Comparison of ENCODE assay signal across 22 cellular contexts in genomic region chr19:16506961-16507360, GRCh38. TPM values are rescaled to one million over a fixed set of nuclear protein-coding genes. Genes with fewer than 3 reads are reported as not detected.
DNase-seq lines count a peak whose midpoint lies in the region; ATAC-seq, FAIRE-seq and TF ChIP-seq lines count a peak whose summit lies in the region.
"Had no signal": no experiment of that assay in that cellular context is flagged by ENCODE, and none has a peak within 500 bp of the region (broad histone marks: within the 10 kb centered on the region; RNA-seq: fewer than 3 reads in every experiment).

No MANE protein-coding gene starts in this region.

- H2BK15ac ChIP-seq in mesenchymal stem cell (ENCODE audit: low read depth, poor library complexity, severe bottlenecking) = no peak overlapping the region

- H3K18ac ChIP-seq in mesenchymal stem cell (ENCODE audit: low read depth in 1 of 2, low read length in 2 of 2) = no peak overlapping the region

- no peaks in the 10 kb centered on the region for H3K9me2 ChIP-seq in GM23248 (ENCODE audit: insufficient read depth)

- H3K9me1 ChIP-seq in K562 (ENCODE audit: control insufficient read depth, insufficient read depth, low read length) = no peaks in the 10 kb centered on the region

- in situ Hi-C loops in GM23248 (cut with MboI) = no loop called here
- in situ Hi-C loops in K562 (cut with MboI) = no loop called here

- H3K4ac ChIP-seq in mesenchymal stem cell (ENCODE audit: low read depth in 1 of 2, low read length in 2 of 2) = no peak overlapping the region

- H3K4me1 ChIP-seq in GM23248 (ENCODE audit: insufficient read depth) = peaks cover 5% of the 10 kb centered on the region; the same call in 1 of the 2 replicates
- H3K4me1 ChIP-seq in K562 (replicated peaks in 1 of 2; ENCODE audit: control insufficient read depth in 2 of 2, insufficient read depth in 2 of 2, low read length in 2 of 2) = no peaks in the 10 kb centered on the region; a peak in 1 of 5 replicates
- no peaks in the 10 kb centered on the region for H3K4me1 ChIP-seq in psoas muscle
- H3K4me1 ChIP-seq in mesenchymal stem cell (ENCODE audit: control insufficient read depth, insufficient read depth, low read depth, low read length) = peaks cover 2% of the 10 kb centered on the region
- H3K4me1 ChIP-seq: HAP-1 had no signal

- no peak overlapping the region for H4K91ac ChIP-seq in mesenchymal stem cell (ENCODE audit: low read length)

- H3K4me2 ChIP-seq in GM23248 (ENCODE audit: unreplicated experiment) = no peak overlapping the region
- no peak overlapping the region for H3K4me2 ChIP-seq in K562 (ENCODE audit: insufficient read depth, low read length)
- H3K4me2 ChIP-seq in mesenchymal stem cell (ENCODE audit: low read length, poor library complexity, severe bottlenecking) = no peak overlapping the region

- WGBS in GM23248 (ENCODE audit: low coverage in 1 of 2, low lambda C conversion rate in 2 of 2, missing lambda C conversion rate in 2 of 2), 2 experiments = 75 to 83% methylated on average over 6 of the region's 6 CpGs
- 93% methylated on average over 6 of the region's 6 CpGs for WGBS in K562 (ENCODE audit: insufficient coverage, low coverage, missing lambda C conversion rate)
- WGBS in psoas muscle, 3 donors = 74 to 89% (median 81%) methylated on average over 6 of the region's 6 CpGs
- WGBS in mesenchymal stem cell = 99% methylated on average over 5 of the region's 6 CpGs

- no peaks in the 10 kb centered on the region for H3K4me1 Mint-ChIP-seq in endothelial cell (ENCODE audit: unreplicated experiment)
- H3K4me1 Mint-ChIP-seq: CD14-positive monocyte had no signal

- H3F3A ChIP-seq in GM23248 (ENCODE audit: insufficient read depth) = no peaks in the 10 kb centered on the region

- H3K9ac ChIP-seq in GM23248 (no peak overlapping the region), K562 (ENCODE audit: insufficient read depth in 1 of 2, low read depth in 2 of 2, low read length in 2 of 2) (no peak overlapping the region), mesenchymal stem cell (ENCODE audit: low read length) (no peak overlapping the region)

- POLR2A ChIA-PET in K562 (lab: Yijun Ruan, JAX) = interaction anchor here (1.2 kb wide), 1 partner anchor 11 kb away, joined by 3 read pairs; the partner anchor contains the start of gene CALR3

- H2AK5ac ChIP-seq in mesenchymal stem cell (ENCODE audit: low read length, severe bottlenecking) = no peak overlapping the region

- no peak for TF ChIP-seq EP300 in K562 (IDR thresholded peaks at IDR 0.05; ENCODE audit: low read length)

- TF ChIP-seq POLR2A in K562 (conservative IDR thresholded peaks at IDR 0.05) = no peak

- BruUV-seq in K562 (replicated peaks; lab: Mats Ljungman, UMichigan) = no TSS peak

- TF ChIP-seq CTCF in K562 (IDR thresholded peaks at IDR 0.05 in 2 of 3, conservative IDR thresholded peaks at IDR 0.05 in 1 of 3; ENCODE audit: insufficient read depth in 2 of 3, low read depth in 1 of 3, low read length in 3 of 3) (no peak), psoas muscle (IDR thresholded peaks at IDR 0.05) (no peak), endothelial cell (IDR thresholded peaks at IDR 0.05; ENCODE audit: unreplicated experiment) (no peak)

- H3K4me3 Mint-ChIP-seq in endothelial cell (ENCODE audit: unreplicated experiment) = no peak overlapping the region
- H3K4me3 Mint-ChIP-seq: CD14-positive monocyte; CD8-positive, alpha-beta T cell had no signal

- H3K27ac Mint-ChIP-seq in endothelial cell (ENCODE audit: unreplicated experiment) = no peak overlapping the region
- H3K27ac Mint-ChIP-seq: CD8-positive, alpha-beta T cell had no signal

- H3K36me3 ChIP-seq in GM23248 (ENCODE audit: low read depth) = no peaks in the 10 kb centered on the region
- peaks cover 33% of the 10 kb centered on the region; the same call in 2 of the 3 replicates for H3K36me3 ChIP-seq in K562 (ENCODE audit: control insufficient read depth, insufficient read depth, low read length)
- peaks cover 0 to 54% of the 10 kb centered on the region in 2 donors for H3K36me3 ChIP-seq in psoas muscle (ENCODE audit: insufficient read depth in 1 of 2, low read depth in 1 of 2)
- peaks cover 48 to 58% of the 10 kb centered on the region in 2 experiments for H3K36me3 ChIP-seq in mesenchymal stem cell (ENCODE audit: control insufficient read depth in 1 of 2, insufficient read depth in 2 of 2, low read depth in 1 of 2, low read length in 2 of 2)

- intact Hi-C loops in K562 (cut with micrococcal nuclease) = no loop called here
- intact Hi-C loops in psoas muscle (cut with DNase I) = no loop called here

- H3K36me3 Mint-ChIP-seq in endothelial cell (ENCODE audit: low read depth, unreplicated experiment) = peaks cover 3% of the 10 kb centered on the region

- H2BK120ac ChIP-seq in mesenchymal stem cell (ENCODE audit: low read depth, low read length) = no peak overlapping the region

- no peaks in the 10 kb centered on the region for H3K9me3 ChIP-seq in GM23248 (ENCODE audit: low read depth)
- H3K9me3 ChIP-seq in K562 (replicated peaks; ENCODE audit: control insufficient read depth, insufficient read depth, low read depth, low read length) = no peaks in the 10 kb centered on the region
- H3K9me3 ChIP-seq in psoas muscle = no peaks in the 10 kb centered on the region
- H3K9me3 ChIP-seq in mesenchymal stem cell (ENCODE audit: control insufficient read depth, low read length) = no peaks in the 10 kb centered on the region
- H3K9me3 ChIP-seq: HAP-1 had no signal

- ATAC-seq in K562 (no peak), psoas muscle (peak; percentile 61 to 92 (median 86))
- ATAC-seq: CD8-positive, alpha-beta T cell had no signal

- H4K20me1 ChIP-seq in GM23248 (ENCODE audit: insufficient read depth) (no peaks in the 10 kb centered on the region), K562 (replicated peaks; ENCODE audit: control insufficient read depth, insufficient read depth, low read length) (no peaks in the 10 kb centered on the region)

- peaks cover 18% of the 10 kb centered on the region for H3K79me1 ChIP-seq in mesenchymal stem cell (replicated peaks; ENCODE audit: low read length, poor library complexity, severe bottlenecking)

- no peak overlapping the region for H4K8ac ChIP-seq in mesenchymal stem cell (ENCODE audit: low read length)

- no peak for TF ChIP-seq RAD21 in K562 (CRISPR knock-in tag; conservative IDR thresholded peaks at IDR 0.05 in 1 of 2, IDR thresholded peaks at IDR 0.05 in 1 of 2)

- FAIRE-seq in K562 (lab: Jason Lieb, UNC) = no peak
- FAIRE-seq: D721Med, G401.6, GM12891, H1 had no signal

- H2AFZ ChIP-seq in GM23248 (no peak overlapping the region), K562 (ENCODE audit: low read depth, low read length) (no peak overlapping the region), mesenchymal stem cell (ENCODE audit: low read depth, low read length) (no peak overlapping the region)

- DNase-seq in AG08395 (ENCODE audit: low spot score) (peak; percentile 28), GM23248 (peak; percentile 30), K562 (ENCODE audit: extremely low read depth in 1 of 4, low spot score in 3 of 4) (peak in 2 of 4 experiments; percentile 7 to 12), psoas muscle (no peak), mesenchymal stem cell (no peak), endothelial cell (ENCODE audit: low spot score) (no peak), NCI-H226 (no peak)
- DNase-seq: ACHN; CD8-positive, alpha-beta T cell; COR-L47; DMS153; DMS79 treated with DMSO at 0.1 percent for 48 hours; EL; KBM-7 had no signal

- H3K79me2 ChIP-seq in GM23248 (ENCODE audit: insufficient read depth) (no peaks in the 10 kb centered on the region), K562 (ENCODE audit: control insufficient read depth, insufficient read depth, low read length) (no peaks in the 10 kb centered on the region)

- CTCF ChIA-PET in K562 (lab: Yijun Ruan, JAX; ENCODE audit: low intra/inter-chr PET ratio) = no interaction called here

- H3K23ac ChIP-seq in mesenchymal stem cell (ENCODE audit: low read length in 2 of 2) = no peak overlapping the region

- no peak overlapping the region for H3K4me3 ChIP-seq in GM23248
- no peak overlapping the region for H3K4me3 ChIP-seq in K562
- H3K4me3 ChIP-seq in psoas muscle = no peak overlapping the region
- H3K4me3 ChIP-seq in mesenchymal stem cell (ENCODE audit: insufficient read depth in 1 of 2, low read depth in 1 of 2, low read length in 2 of 2) = no peak overlapping the region
- H3K4me3 ChIP-seq: HAP-1 had no signal

- no peaks in the 10 kb centered on the region for H3K27me3 ChIP-seq in GM23248 (replicated peaks; ENCODE audit: insufficient read depth)
- H3K27me3 ChIP-seq in K562 (ENCODE audit: control insufficient read depth in 2 of 2, insufficient read depth in 2 of 2, low read length in 2 of 2) = no peaks in the 10 kb centered on the region
- H3K27me3 ChIP-seq in psoas muscle (ENCODE audit: insufficient read depth in 3 of 3, low read length in 2 of 3) = no peaks in the 10 kb centered on the region
- no peaks in the 10 kb centered on the region for H3K27me3 ChIP-seq in mesenchymal stem cell (ENCODE audit: control insufficient read depth in 1 of 2, insufficient read depth in 1 of 2, low read length in 2 of 2)

- H2BK5ac ChIP-seq in mesenchymal stem cell (ENCODE audit: low read depth, low read length, poor library complexity, severe bottlenecking) = no peak overlapping the region

- no peak overlapping the region for H3K14ac ChIP-seq in mesenchymal stem cell (ENCODE audit: low read length in 2 of 2)

- no peak overlapping the region for H2BK12ac ChIP-seq in mesenchymal stem cell (ENCODE audit: low read length in 2 of 2)

- H3K27ac ChIP-seq in GM23248 = no peak overlapping the region
- H3K27ac ChIP-seq in K562 (ENCODE audit: extremely low read depth, low read depth, low read length) = no peak overlapping the region
- no peak overlapping the region for H3K27ac ChIP-seq in psoas muscle
- no peak overlapping the region for H3K27ac ChIP-seq in mesenchymal stem cell (ENCODE audit: low read length, poor library complexity, severe bottlenecking)

- H3K9me3 Mint-ChIP-seq in endothelial cell (ENCODE audit: unreplicated experiment) = no peaks in the 10 kb centered on the region
- H3K9me3 Mint-ChIP-seq: CD14-positive monocyte; CD8-positive, alpha-beta T cell had no signal

- H3K27me3 Mint-ChIP-seq in endothelial cell (ENCODE audit: unreplicated experiment) = no peaks in the 10 kb centered on the region

RNA-seq across cellular contexts. Expression of gene C19orf44, which starts 10.8 kb away (rescaled TPM):
- total RNA-seq in GM23248 (2014; rRNA removed; shearing (Covaris generic)) = 4.2 and 5.1 TPM in 2 replicates
- polyA plus RNA-seq in GM23248 (2016; fragmentation: Nextera tagmentation; extraction: Ambion mirVana) (2.4 and 3.5 TPM in 2 replicates), K562 (2011; rRNA removed) (2.8 TPM in 2 replicates), K562 (2014; fragmentation: Illumina TruSeq; extraction: Trizol) (4.7 and 7.7 TPM in 2 replicates), K562 (2014; fragmentation: Nextera tagmentation; extraction: Ambion mirVana) (under 1 TPM; 0.41 to 0.51 TPM), K562 (2014; rRNA removed) (4.3 and 5.2 TPM in 2 replicates), psoas muscle (1 to 10 TPM; 5.7 to 7.4 (median 6.1) TPM)
- total RNA-seq in K562 (2011; cell fraction: chromatin; rRNA removed; ENCODE audit: low replicate concordance) = 21.2 and 28.6 TPM in 2 replicates
- total RNA-seq in K562 (2011; cell fraction: nucleolus; rRNA removed) = 10.8 and 13.3 TPM in 2 replicates
- total RNA-seq in K562 (2011; cell fraction: nucleoplasm; rRNA removed) = 10.6 and 15.0 TPM in 2 replicates
- total RNA-seq in K562 (2014; rRNA removed) (2.2 and 4.1 TPM in 2 replicates), K562 (2014; rRNA removed; fragmentation: Illumina TruSeq; extraction: Trizol) (3.5 and 4.2 TPM in 2 replicates), K562 (2015; rRNA removed; fragmentation: Illumina TruSeq; extraction: Trizol) (3.5 and 3.8 TPM in 2 replicates), K562 (2021) (4.7 and 6.6 TPM in 2 replicates), psoas muscle (1 to 10 TPM; 3.8 to 7.1 (median 5.2) TPM), endothelial cell (ENCODE audit: unreplicated experiment) (3.7 TPM)
- polyA plus RNA-seq in K562 (2011; cell fraction: cytosol; rRNA removed) = 1.9 and 3.4 TPM in 2 replicates
- polyA plus RNA-seq in K562 (2011; cell fraction: nucleus; rRNA removed) = 5.4 and 11.4 TPM in 2 replicates
- polyA plus RNA-seq in K562 (2012) = 3.7 and 4.9 TPM in 2 replicates
- 1.9 and 2.1 TPM in 2 replicates for polyA minus RNA-seq in K562 (2011; rRNA and poly(A)+ RNA removed)
- polyA minus RNA-seq in K562 (2011; cell fraction: cytosol; rRNA and poly(A)+ RNA removed) = 2.7 and 4.2 TPM in 2 replicates
- 4.4 and 5.7 TPM in 2 replicates for polyA minus RNA-seq in K562 (2011; cell fraction: nucleus; rRNA and poly(A)+ RNA removed)
- 3.3 TPM for polyA plus RNA-seq in mesenchymal stem cell (2013, experiment 1 of 2)
- polyA plus RNA-seq in mesenchymal stem cell (2013, experiment 2 of 2) = 3.0 TPM

RNA-seq across cellular contexts. Expression of gene CALR3, which starts 11.0 kb away (rescaled TPM):
- total RNA-seq in GM23248 (2014; rRNA removed; shearing (Covaris generic)) = not detected in 2 replicates
- polyA plus RNA-seq in GM23248 (2016; fragmentation: Nextera tagmentation; extraction: Ambion mirVana) = not detected in 2 replicates
- not detected in 2 replicates for total RNA-seq in K562 (2011; cell fraction: chromatin; rRNA removed; ENCODE audit: low replicate concordance)
- not detected in 2 replicates for total RNA-seq in K562 (2011; cell fraction: nucleolus; rRNA removed)
- total RNA-seq in K562 (2011; cell fraction: nucleoplasm; rRNA removed) = not detected in 2 replicates
- total RNA-seq in K562 (2014; rRNA removed) = 0.41 TPM in 1 of 2 replicates, not detected in the other
- total RNA-seq in K562 (2014; rRNA removed; fragmentation: Illumina TruSeq; extraction: Trizol) = 0.18 and 0.19 TPM in 2 replicates
- total RNA-seq in K562 (2015; rRNA removed; fragmentation: Illumina TruSeq; extraction: Trizol) = not detected in 2 replicates
- total RNA-seq in K562 (2021) = not detected in 2 replicates
- polyA plus RNA-seq in K562 (2011; rRNA removed) = 0.15 TPM in 1 of 2 replicates, not detected in the other
- polyA plus RNA-seq in K562 (2011; cell fraction: cytosol; rRNA removed) = not detected in 2 replicates
- not detected in 2 replicates for polyA plus RNA-seq in K562 (2011; cell fraction: nucleus; rRNA removed)
- 0.07 TPM in 1 of 2 replicates, not detected in the other for polyA plus RNA-seq in K562 (2012)
- polyA plus RNA-seq in K562 (2014; fragmentation: Illumina TruSeq; extraction: Trizol) = not detected in 2 replicates
- polyA plus RNA-seq in K562 (2014; fragmentation: Nextera tagmentation; extraction: Ambion mirVana) = under 1 TPM; 0.22 to 0.24 TPM
- polyA plus RNA-seq in K562 (2014; rRNA removed) = not detected in 2 replicates
- polyA minus RNA-seq in K562 (2011; rRNA and poly(A)+ RNA removed) = 0.24 TPM in 1 of 2 replicates, not detected in the other
- not detected in 2 replicates for polyA minus RNA-seq in K562 (2011; cell fraction: cytosol; rRNA and poly(A)+ RNA removed)
- polyA minus RNA-seq in K562 (2011; cell fraction: nucleus; rRNA and poly(A)+ RNA removed) = not detected in 2 replicates
- under 1 TPM in 1 of 4 donors, not detected in 3; 0.32 TPM for total RNA-seq in psoas muscle
- polyA plus RNA-seq in psoas muscle = under 1 TPM in 2 of 3 donors, not detected in 1; 0.07 to 0.25 TPM
- 0.08 TPM for polyA plus RNA-seq in mesenchymal stem cell (2013, experiment 1 of 2)
- polyA plus RNA-seq in mesenchymal stem cell (2013, experiment 2 of 2) = 0.04 TPM
- not detected for total RNA-seq in endothelial cell (ENCODE audit: unreplicated experiment)
- total RNA-seq: A172; CD8-positive, alpha-beta T cell had no signal
- polyA plus RNA-seq: BJ, CD14-positive monocyte had no signal

RNA-seq across cellular contexts. Expression of gene EPS15L1, which starts 35.2 kb away (rescaled TPM):
- total RNA-seq in GM23248 (2014; rRNA removed; shearing (Covaris generic)) = 3.1 and 9.0 TPM in 2 replicates
- polyA plus RNA-seq in GM23248 (2016; fragmentation: Nextera tagmentation; extraction: Ambion mirVana) = 23.4 and 28.6 TPM in 2 replicates
- 81.9 and 116 TPM in 2 replicates for total RNA-seq in K562 (2011; cell fraction: chromatin; rRNA removed; ENCODE audit: low replicate concordance)
- total RNA-seq in K562 (2011; cell fraction: nucleolus; rRNA removed) = 54.3 and 56.0 TPM in 2 replicates
- 55.7 and 62.1 TPM in 2 replicates for total RNA-seq in K562 (2011; cell fraction: nucleoplasm; rRNA removed)
- total RNA-seq in K562 (2014; rRNA removed) = 11.0 and 13.5 TPM in 2 replicates
- total RNA-seq in K562 (2014; rRNA removed; fragmentation: Illumina TruSeq; extraction: Trizol) = 12.2 and 12.3 TPM in 2 replicates
- 14.7 and 15.9 TPM in 2 replicates for total RNA-seq in K562 (2015; rRNA removed; fragmentation: Illumina TruSeq; extraction: Trizol)
- total RNA-seq in K562 (2021) = 37.1 and 38.1 TPM in 2 replicates
- polyA plus RNA-seq in K562 (2011; rRNA removed) = 7.4 and 16.2 TPM in 2 replicates
- 9.5 and 11.2 TPM in 2 replicates for polyA plus RNA-seq in K562 (2011; cell fraction: cytosol; rRNA removed)
- polyA plus RNA-seq in K562 (2011; cell fraction: nucleus; rRNA removed) = 18.8 and 20.5 TPM in 2 replicates
- polyA plus RNA-seq in K562 (2012) = 31.3 and 33.6 TPM in 2 replicates
- 25.1 and 28.4 TPM in 2 replicates for polyA plus RNA-seq in K562 (2014; fragmentation: Illumina TruSeq; extraction: Trizol)
- polyA plus RNA-seq in K562 (2014; fragmentation: Nextera tagmentation; extraction: Ambion mirVana) = 1 to 10 TPM; 4.7 TPM
- 15.6 and 18.7 TPM in 2 replicates for polyA plus RNA-seq in K562 (2014; rRNA removed)
- 15.2 and 18.3 TPM in 2 replicates for polyA minus RNA-seq in K562 (2011; rRNA and poly(A)+ RNA removed)
- 13.2 and 27.3 TPM in 2 replicates for polyA minus RNA-seq in K562 (2011; cell fraction: cytosol; rRNA and poly(A)+ RNA removed)
- 17.1 and 27.9 TPM in 2 replicates for polyA minus RNA-seq in K562 (2011; cell fraction: nucleus; rRNA and poly(A)+ RNA removed)
- total RNA-seq in psoas muscle = 100 to 1,000 TPM in 2 of 4 donors, 10 to 100 TPM in 2; 49.1 to 125 (median 86.1) TPM
- polyA plus RNA-seq in psoas muscle = 10 to 100 TPM; 60.7 to 80.2 (median 65.4) TPM
- 23.1 TPM for polyA plus RNA-seq in mesenchymal stem cell (2013, experiment 1 of 2)
- 24.0 TPM for polyA plus RNA-seq in mesenchymal stem cell (2013, experiment 2 of 2)
- 34.5 TPM for total RNA-seq in endothelial cell (ENCODE audit: unreplicated experiment)

RNA-seq across cellular contexts. Expression of gene CHERP, which starts 35.3 kb away (rescaled TPM):
- total RNA-seq in GM23248 (2014; rRNA removed; shearing (Covaris generic)) = 1.4 and 2.9 TPM in 2 replicates
- polyA plus RNA-seq in GM23248 (2016; fragmentation: Nextera tagmentation; extraction: Ambion mirVana) (16.8 and 20.5 TPM in 2 replicates), K562 (2011; rRNA removed) (4.9 and 9.0 TPM in 2 replicates), K562 (2014; fragmentation: Illumina TruSeq; extraction: Trizol) (26.3 and 41.8 TPM in 2 replicates), K562 (2014; fragmentation: Nextera tagmentation; extraction: Ambion mirVana) (under 1 TPM; 0.60 to 0.75 TPM), K562 (2014; rRNA removed) (34.3 and 36.7 TPM in 2 replicates), psoas muscle (10 to 100 TPM; 17.0 to 28.1 (median 25.0) TPM)
- 69.6 and 152 TPM in 2 replicates for total RNA-seq in K562 (2011; cell fraction: chromatin; rRNA removed; ENCODE audit: low replicate concordance)
- total RNA-seq in K562 (2011; cell fraction: nucleolus; rRNA removed) = 74.1 and 82.9 TPM in 2 replicates
- total RNA-seq in K562 (2011; cell fraction: nucleoplasm; rRNA removed) = 82.4 and 95.0 TPM in 2 replicates
- total RNA-seq in K562 (2014; rRNA removed) (7.8 and 9.6 TPM in 2 replicates), K562 (2014; rRNA removed; fragmentation: Illumina TruSeq; extraction: Trizol) (4.5 and 6.9 TPM in 2 replicates), K562 (2015; rRNA removed; fragmentation: Illumina TruSeq; extraction: Trizol) (10.1 and 10.8 TPM in 2 replicates), K562 (2021) (76.7 and 85.1 TPM in 2 replicates), psoas muscle (10 to 100 TPM; 30.1 to 36.2 (median 33.5) TPM), endothelial cell (ENCODE audit: unreplicated experiment) (66.5 TPM)
- polyA plus RNA-seq in K562 (2011; cell fraction: cytosol; rRNA removed) = 5.3 and 7.6 TPM in 2 replicates
- polyA plus RNA-seq in K562 (2011; cell fraction: nucleus; rRNA removed) = 47.7 and 60.8 TPM in 2 replicates
- polyA plus RNA-seq in K562 (2012) = 37.7 and 48.9 TPM in 2 replicates
- polyA minus RNA-seq in K562 (2011; rRNA and poly(A)+ RNA removed) = 4.3 and 4.9 TPM in 2 replicates
- polyA minus RNA-seq in K562 (2011; cell fraction: cytosol; rRNA and poly(A)+ RNA removed) = 24.6 and 35.2 TPM in 2 replicates
- polyA minus RNA-seq in K562 (2011; cell fraction: nucleus; rRNA and poly(A)+ RNA removed) = 23.3 and 23.4 TPM in 2 replicates
- 21.5 TPM for polyA plus RNA-seq in mesenchymal stem cell (2013, experiment 1 of 2)
- polyA plus RNA-seq in mesenchymal stem cell (2013, experiment 2 of 2) = 20.3 TPM

Comparison
In these comparisons a context has a peak if more than half of its experiments do, and no peak if none do; other contexts are left out.
1. DNase-seq: peak in AG08395 (single experiment) and GM23248 (single experiment); none in psoas muscle (0 of 2), mesenchymal stem cell (single experiment), endothelial cell (single experiment) and NCI-H226 (single experiment).